In the genomic region with DNA sequence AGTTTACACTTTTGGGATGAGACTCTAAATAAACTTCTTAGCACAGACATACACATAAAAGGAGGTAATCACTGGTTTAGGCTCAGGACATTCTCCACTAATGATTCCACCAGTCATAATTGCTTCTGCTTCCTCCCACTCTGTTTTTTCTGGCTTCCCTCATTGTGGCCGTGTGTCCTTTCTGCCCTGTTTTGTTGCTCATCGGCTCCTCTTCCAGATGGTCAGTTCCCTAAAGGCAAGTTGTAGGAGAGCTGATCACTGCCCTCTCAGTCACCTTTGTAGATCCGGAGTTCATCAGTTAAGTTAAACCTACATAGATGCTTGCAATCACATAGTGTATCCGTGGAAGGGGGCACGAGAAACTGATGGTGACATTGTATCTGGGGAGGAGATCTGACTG, we compare ENCODE assay signal across 19 cellular contexts.
"Had no signal": no experiment of that assay in that cellular context is flagged by ENCODE, and none has a peak within 500 bp of the region (broad histone marks: within the 10 kb centered on the region; RNA-seq: fewer than 3 reads in every experiment).

No MANE protein-coding gene starts in this region.

- DNase-seq: activated B cell treated with CpG ODN at 0.5 μM for 24 hours; activated CD4-positive, alpha-beta T cell treated with anti-CD3 and anti-CD28 coated beads, Interleukin-2, amount 10 ng/mL, durations not matched to agents 24 days and 14 days; activated naive CD4-positive, alpha-beta T cell treated with anti-CD3 and anti-CD28 coated beads for 36 hours; body of pancreas; central memory CD4-positive, alpha-beta T cell; cortex of kidney; effector memory CD4-positive, alpha-beta T cell; head of caudate nucleus; left colon; natural killer cell; psoas muscle; right lobe of liver; stimulated activated CD4-positive, alpha-beta T cell treated with anti-CD3 and anti-CD28 coated beads, Interleukin-4, amount 100 ng/mL, for 24 hours; testis; upper lobe of right lung had no signal

- H3K9me3 Mint-ChIP-seq: activated B cell treated with CpG ODN at 0.5 μM for 24 hours; activated naive CD4-positive, alpha-beta T cell treated with anti-CD3 and anti-CD28 coated beads for 36 hours; activated T-helper 17 cell treated with anti-CD3 and anti-CD28 coated beads, Interleukin-2, amount 50 U/mL, for 72 hours; natural killer cell; T-helper 1 cell treated with Interleukin-12 subunit alpha and Interleukin-12 subunit beta and Interleukin-4 antibody, amounts not matched to agents 30 μg/mL and 1 μg/mL, for 36 hours had no signal

- ATAC-seq: activated T-helper 17 cell treated with anti-CD3 and anti-CD28 coated beads, Interleukin-2, amount 50 U/mL, for 72 hours; body of pancreas; left colon; natural killer cell; psoas muscle; right lobe of liver; upper lobe of right lung had no signal

- H3K27me3 ChIP-seq: body of pancreas, right lobe of liver, testis, upper lobe of right lung had no signal

- H3K9me3 ChIP-seq: body of pancreas, psoas muscle, right lobe of liver, testis, upper lobe of right lung had no signal

- H3K36me3 Mint-ChIP-seq: natural killer cell had no signal

- H3K27ac Mint-ChIP-seq: activated B cell treated with CpG ODN at 0.5 μM for 24 hours; activated CD4-positive, alpha-beta T cell treated with anti-CD3 and anti-CD28 coated beads, Interleukin-2, amount 10 ng/mL, durations not matched to agents 24 days and 14 days; activated naive CD4-positive, alpha-beta T cell treated with anti-CD3 and anti-CD28 coated beads for 36 hours; activated T-helper 17 cell treated with anti-CD3 and anti-CD28 coated beads, Interleukin-2, amount 50 U/mL, for 72 hours; natural killer cell; stimulated activated naive CD8-positive, alpha-beta T cell treated with anti-CD3 and anti-CD28 coated beads, Interleukin-15, Interleukin-2, amounts not matched to agents 100 ng/mL and 50 ng/mL, for 24 hours; T-helper 1 cell treated with Interleukin-12 subunit alpha and Interleukin-12 subunit beta and Interleukin-4 antibody, amounts not matched to agents 30 μg/mL and 1 μg/mL, for 36 hours had no signal

- H3K4me3 ChIP-seq: body of pancreas, psoas muscle, right lobe of liver, testis, upper lobe of right lung had no signal

- H3K4me1 ChIP-seq: psoas muscle, testis had no signal

- H3K36me3 ChIP-seq: right lobe of liver, upper lobe of right lung had no signal

- H3K4me3 Mint-ChIP-seq: activated B cell treated with CpG ODN at 0.5 μM for 24 hours; activated CD4-positive, alpha-beta T cell treated with anti-CD3 and anti-CD28 coated beads, Interleukin-2, amount 10 ng/mL, durations not matched to agents 24 days and 14 days; activated naive CD4-positive, alpha-beta T cell treated with anti-CD3 and anti-CD28 coated beads for 36 hours; activated T-helper 17 cell treated with anti-CD3 and anti-CD28 coated beads, Interleukin-2, amount 50 U/mL, for 72 hours; natural killer cell; stimulated activated naive CD8-positive, alpha-beta T cell treated with anti-CD3 and anti-CD28 coated beads, Interleukin-15, Interleukin-2, amounts not matched to agents 100 ng/mL and 50 ng/mL, for 24 hours; T-helper 1 cell treated with Interleukin-12 subunit alpha and Interleukin-12 subunit beta and Interleukin-4 antibody, amounts not matched to agents 30 μg/mL and 1 μg/mL, for 36 hours had no signal

- H3K27ac ChIP-seq: body of pancreas, epithelial cell of prostate, psoas muscle, right lobe of liver, testis, upper lobe of right lung had no signal

- H3K27me3 Mint-ChIP-seq: activated B cell treated with CpG ODN at 0.5 μM for 24 hours; activated CD4-positive, alpha-beta T cell treated with anti-CD3 and anti-CD28 coated beads, Interleukin-2, amount 10 ng/mL, durations not matched to agents 24 days and 14 days; activated T-helper 17 cell treated with anti-CD3 and anti-CD28 coated beads, Interleukin-2, amount 50 U/mL, for 72 hours; stimulated activated naive CD8-positive, alpha-beta T cell treated with anti-CD3 and anti-CD28 coated beads, Interleukin-15, Interleukin-2, amounts not matched to agents 100 ng/mL and 50 ng/mL, for 24 hours had no signal

- H3K4me1 Mint-ChIP-seq: activated CD4-positive, alpha-beta T cell treated with anti-CD3 and anti-CD28 coated beads, Interleukin-2, amount 10 ng/mL, durations not matched to agents 24 days and 14 days; activated T-helper 17 cell treated with anti-CD3 and anti-CD28 coated beads, Interleukin-2, amount 50 U/mL, for 72 hours had no signal
